In the genomic region with DNA sequence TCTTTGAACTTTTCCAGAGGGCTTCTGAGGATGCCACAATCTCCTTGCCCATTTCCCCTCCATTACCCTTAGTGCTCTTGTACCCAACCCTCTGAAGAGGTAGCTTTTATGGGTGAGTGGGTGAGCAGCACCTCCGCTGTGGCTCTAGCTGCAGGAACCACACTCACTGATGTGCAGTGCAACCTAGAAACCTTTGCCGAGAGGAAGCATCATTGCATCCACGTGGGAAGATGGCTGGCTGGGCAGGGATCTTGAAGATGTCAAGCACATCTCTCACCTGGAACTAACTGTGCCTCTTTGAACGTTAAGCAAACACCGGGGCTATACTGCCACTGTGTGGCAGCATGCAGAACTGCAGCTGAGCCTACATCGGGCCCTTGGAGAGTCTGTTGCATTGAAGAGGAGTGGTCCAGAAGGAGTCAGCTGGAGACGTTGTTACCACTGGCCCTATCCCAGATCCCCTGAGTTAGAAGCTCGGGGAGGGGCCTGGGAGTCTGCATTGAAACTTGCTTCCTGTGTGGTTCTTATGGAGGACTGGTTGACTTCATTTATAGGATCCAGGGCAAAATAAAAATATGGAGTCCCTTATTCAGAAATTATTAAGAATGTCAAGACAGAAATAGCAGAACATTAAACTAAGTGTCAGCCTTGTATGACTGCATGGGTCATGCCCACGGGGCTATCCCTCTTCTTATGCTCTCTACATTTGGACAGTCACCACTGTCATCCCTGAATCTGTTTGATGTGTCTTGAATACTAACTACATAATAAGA, we compare ENCODE assay signal across 8 cellular contexts. TPM values are rescaled to one million over a fixed set of nuclear protein-coding genes. Genes with fewer than 3 reads are reported as not detected.
DNase-seq lines count a peak whose midpoint lies in the region; ATAC-seq and TF ChIP-seq lines count a peak whose summit lies in the region.

No MANE protein-coding gene starts in this region.

- H3K4me3 ChIP-seq in right atrium auricular region = no peak overlapping the region
- H3K4me3 ChIP-seq in sigmoid colon = no peak overlapping the region

- intact Hi-C loops in sigmoid colon (cut with DNase I) = loop anchor here (1.0 to 10.0 kb wide), 2 partner anchors 147 to 632 kb away; no protein-coding TSS in a partner anchor

- no peak for TF ChIP-seq EP300 in sigmoid colon (IDR thresholded peaks at IDR 0.05)

- no peak for TF ChIP-seq POLR2A in sigmoid colon (IDR thresholded peaks at IDR 0.05)

- TF ChIP-seq CTCF in GM10266 (IDR thresholded peaks at IDR 0.05; ENCODE audit: control insufficient read depth, insufficient read depth, low read depth, missing control alignments) (peak; percentile 99), right atrium auricular region (IDR thresholded peaks at IDR 0.05) (peak; percentile 98 to 99), sigmoid colon (IDR thresholded peaks at IDR 0.05) (peak; percentile 94 to 99 (median 98))

- H3K4me1 ChIP-seq in right atrium auricular region = peaks cover 0 to 20% of the 10 kb centered on the region in 2 donors
- H3K4me1 ChIP-seq in sigmoid colon = peaks cover 0 to 17% (median 15%) of the 10 kb centered on the region in 4 donors

- ATAC-seq in HG02588 (IDR thresholded peaks at IDR 0.05; ENCODE audit: unreplicated experiment) (peak; percentile 77), HG03095 (IDR thresholded peaks at IDR 0.05; ENCODE audit: unreplicated experiment) (no peak)

- no peaks in the 10 kb centered on the region for H3K27me3 ChIP-seq in right atrium auricular region
- H3K27me3 ChIP-seq in sigmoid colon = no peaks in the 10 kb centered on the region

- no peak overlapping the region for H3K27ac ChIP-seq in right atrium auricular region
- peak overlapping the region in 1 of 4 donors; percentile 66 for H3K27ac ChIP-seq in sigmoid colon

- DNase-seq in GM10266 (ENCODE audit: extremely low spot score) (peak; percentile 82), NCI-H1436 treated with DMSO at 0.1 percent for 48 hours (lab: John Stamatoyannopoulos, UW) (peak; percentile 13), T-helper 1 cell (peak; percentile 21 to 57 (median 41)), anterior cingulate cortex (lab: John Stamatoyannopoulos, UW) (peak in 55 of 58 donors; percentile 3 to 77 (median 46)), right atrium auricular region (ENCODE audit: low spot score) (peak; percentile 71), sigmoid colon (no peak)

- H3K36me3 ChIP-seq in right atrium auricular region (no peaks in the 10 kb centered on the region), sigmoid colon (no peaks in the 10 kb centered on the region)

- H3K9me3 ChIP-seq in right atrium auricular region (no peaks in the 10 kb centered on the region), sigmoid colon (no peaks in the 10 kb centered on the region)

- 11 to 16% methylated on average over 9 of the region's 9 CpGs for WGBS in sigmoid colon, 2 donors

RNA-seq across cellular contexts. Expression of gene IGFBP5, which starts 28.7 kb away (rescaled TPM):
- total RNA-seq in right atrium auricular region (100 to 1,000 TPM; 169 to 554 TPM), sigmoid colon (100 to 1,000 TPM; 254 to 773 (median 488) TPM)
- 100 to 1,000 TPM in 1 of 3 donors, 10 to 100 TPM in 2; 13.6 to 131 (median 36.0) TPM for polyA plus RNA-seq in sigmoid colon

RNA-seq across cellular contexts. Expression of gene IGFBP2, which starts 33.4 kb away (rescaled TPM):
- total RNA-seq in right atrium auricular region (100 to 1,000 TPM; 255 to 508 TPM), sigmoid colon (10 to 100 TPM in 3 of 4 donors, 1 to 10 TPM in 1; 6.3 to 45.7 (median 21.9) TPM)
- 10 to 100 TPM; 30.8 to 33.5 (median 33.0) TPM for polyA plus RNA-seq in sigmoid colon

Comparison
In these comparisons a context has a peak if more than half of its experiments do, and no peak if none do; other contexts are left out.
1. RNA of gene IGFBP2, which starts 33.4 kb away (total RNA-seq): 255 to 508 TPM in right atrium auricular region; 6.3 to 45.7 TPM in sigmoid colon; every median in the first group is over 4 times any median in the second.
2. Peak in every context shown above with its lines, with median percentiles within 50 percentile points of each other: CTCF ChIP-seq.